In genomic region chr6:9002833-9003232, GRCh38 we compare ENCODE assay signal across 20 cellular contexts.
"Had no signal": no experiment of that assay in that cellular context is flagged by ENCODE, and none has a peak within 500 bp of the region (broad histone marks: within the 10 kb centered on the region; RNA-seq: fewer than 3 reads in every experiment).

No MANE protein-coding gene starts in this region.

- H3K4me1 ChIP-seq: spleen, testis, tibial nerve had no signal

- H3K27me3 Mint-ChIP-seq: dendritic cell treated with granulocyte-macrophage colony-stimulating factor and Interleukin-4, amounts not matched to agents 40 ng/mL and 50 ng/mL, for 4 days; effector memory CD8-positive, alpha-beta T cell; stimulated activated memory B cell treated with anti-CD40 and anti-IgM and Interleukin-4, amounts not matched to agents 10 μg/mL and 1 μg/mL and 100 μg/mL, for 72 hours; stimulated activated naive CD8-positive, alpha-beta T cell treated with anti-CD3 and anti-CD28 coated beads, Interleukin-15, amount 100 ng/mL, for 72 hours had no signal

- H3K9me3 Mint-ChIP-seq: dendritic cell treated with granulocyte-macrophage colony-stimulating factor and Interleukin-4, amounts not matched to agents 40 ng/mL and 50 ng/mL, for 4 days; stimulated activated memory B cell treated with anti-CD40 and anti-IgM and Interleukin-4, amounts not matched to agents 10 μg/mL and 1 μg/mL and 100 μg/mL, for 72 hours had no signal

- H3K27ac ChIP-seq: hepatocyte, spleen, testis, tibial nerve had no signal

- H3K36me3 ChIP-seq: spleen, tibial nerve had no signal

- DNase-seq: effector memory CD8-positive, alpha-beta T cell; erythroblast; foreskin melanocyte; head of caudate nucleus; left colon; left ventricle myocardium superior; natural killer cell; posterior cingulate gyrus; spleen; stimulated activated CD4-positive, alpha-beta T cell treated with anti-CD3 and anti-CD28 coated beads, Interleukin-15, amount 100 ng/mL, for 24 hours; stimulated activated CD4-positive, alpha-beta T cell treated with anti-CD3 and anti-CD28 coated beads, Interleukin-1b, Interleukin-23, amount 100 ng/mL, for 48 hours; stimulated activated CD4-positive, alpha-beta T cell treated with anti-CD3 and anti-CD28 coated beads, Interleukin-4, amount 100 ng/mL, for 24 hours; stimulated activated naive CD8-positive, alpha-beta T cell treated with anti-CD3 and anti-CD28 coated beads, Interleukin-15, amount 100 ng/mL, for 72 hours; testis had no signal

- H3K9me3 ChIP-seq: testis, tibial nerve had no signal

- ATAC-seq: effector memory CD8-positive, alpha-beta T cell; left colon; left ventricle myocardium superior; natural killer cell; sciatic nerve; stimulated activated memory B cell treated with anti-CD40 and anti-IgM and Interleukin-4, amounts not matched to agents 10 μg/mL and 1 μg/mL and 100 μg/mL, for 72 hours; stimulated activated naive CD8-positive, alpha-beta T cell treated with anti-CD3 and anti-CD28 coated beads, Interleukin-15, amount 100 ng/mL, for 72 hours had no signal

- H3K4me3 ChIP-seq: hepatocyte, spleen, testis, tibial nerve had no signal

- H3K4me2 ChIP-seq: hepatocyte had no signal

- H3K4me1 Mint-ChIP-seq: natural killer cell; neural crest cell; stimulated activated memory B cell treated with anti-CD40 and anti-IgM and Interleukin-4, amounts not matched to agents 10 μg/mL and 1 μg/mL and 100 μg/mL, for 72 hours; stimulated activated naive CD8-positive, alpha-beta T cell treated with anti-CD3 and anti-CD28 coated beads, Interleukin-15, amount 100 ng/mL, for 72 hours had no signal

- H3K79me2 ChIP-seq: hepatocyte had no signal

- H3K4me3 Mint-ChIP-seq: dendritic cell treated with granulocyte-macrophage colony-stimulating factor and Interleukin-4, amounts not matched to agents 40 ng/mL and 50 ng/mL, for 4 days; effector memory CD8-positive, alpha-beta T cell; natural killer cell; neural crest cell; stimulated activated memory B cell treated with anti-CD40 and anti-IgM and Interleukin-4, amounts not matched to agents 10 μg/mL and 1 μg/mL and 100 μg/mL, for 72 hours; stimulated activated naive CD8-positive, alpha-beta T cell treated with anti-CD3 and anti-CD28 coated beads, Interleukin-15, amount 100 ng/mL, for 72 hours had no signal

- H3K27me3 ChIP-seq: hepatocyte, spleen, testis, tibial nerve had no signal

- H3K27ac Mint-ChIP-seq: dendritic cell treated with granulocyte-macrophage colony-stimulating factor and Interleukin-4, amounts not matched to agents 40 ng/mL and 50 ng/mL, for 4 days; effector memory CD8-positive, alpha-beta T cell; natural killer cell; stimulated activated memory B cell treated with anti-CD40 and anti-IgM and Interleukin-4, amounts not matched to agents 10 μg/mL and 1 μg/mL and 100 μg/mL, for 72 hours; stimulated activated naive CD8-positive, alpha-beta T cell treated with anti-CD3 and anti-CD28 coated beads, Interleukin-15, amount 100 ng/mL, for 72 hours had no signal

- H2AFZ ChIP-seq: hepatocyte had no signal

- H3K36me3 Mint-ChIP-seq: natural killer cell; stimulated activated memory B cell treated with anti-CD40 and anti-IgM and Interleukin-4, amounts not matched to agents 10 μg/mL and 1 μg/mL and 100 μg/mL, for 72 hours had no signal
